In the genomic region with DNA sequence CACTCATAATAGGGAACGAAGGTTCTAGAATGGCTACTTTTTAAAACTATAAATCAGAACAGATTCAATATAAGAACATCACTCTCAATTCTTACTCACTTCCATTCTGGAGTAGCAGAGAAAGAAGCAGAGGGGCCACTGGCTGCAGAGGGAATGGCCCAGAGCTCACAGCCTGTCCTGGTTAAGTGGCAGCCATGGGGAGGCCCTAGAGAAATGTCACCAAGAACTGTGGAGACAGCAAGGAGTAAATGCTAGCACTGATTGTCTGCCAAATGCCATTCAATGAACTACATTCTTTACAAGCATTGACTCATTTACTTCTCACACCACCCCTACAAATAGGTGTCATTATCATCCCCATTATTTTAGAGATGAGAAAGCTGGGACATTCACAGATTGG, we compare ENCODE assay signal across 23 cellular contexts.
"Had no signal": no experiment of that assay in that cellular context is flagged by ENCODE, and none has a peak within 500 bp of the region (broad histone marks: within the 10 kb centered on the region; RNA-seq: fewer than 3 reads in every experiment).

No MANE protein-coding gene starts in this region.

- H3K36me3 Mint-ChIP-seq: mesothelial cell of epicardium; naive B cell; natural killer cell treated with Interleukin-12 subunit alpha and Interleukin-12 subunit beta and Interleukin-15 and Interleukin-18, amount 100 ng/mL, for 72 hours; neural progenitor cell; stimulated activated effector memory CD8-positive, alpha-beta T cell treated with anti-CD3 and anti-CD28 coated beads, Interleukin-12 subunit alpha, Interleukin-12 subunit beta, amount 100 ng/mL, for 72 hours had no signal

- H3K4me1 ChIP-seq: colonic mucosa had no signal

- H3K9ac ChIP-seq: neural progenitor cell, parathyroid adenoma had no signal

- DNase-seq: colonic mucosa; esophagus squamous epithelium; foreskin melanocyte; left ventricle myocardium superior; lower lobe of right lung; mucosa of descending colon; naive B cell; stimulated activated CD4-positive, alpha-beta T cell treated with anti-CD3 and anti-CD28 coated beads, Interleukin-12 subunit alpha, Interleukin-12 subunit beta, amount 100 ng/mL, for 4 hours; stimulated activated CD4-positive, alpha-beta T cell treated with anti-CD3 and anti-CD28 coated beads, Interleukin-1b, Interleukin-23, amount 100 ng/mL, for 48 hours; stimulated activated CD4-positive, alpha-beta T cell treated with anti-CD3 and anti-CD28 coated beads, Interleukin-4, amount 100 ng/mL, for 24 hours; stomach; upper lobe of left lung had no signal

- H3K4me3 ChIP-seq: colonic mucosa, lower lobe of right lung, mucosa of descending colon, neural progenitor cell, right atrium auricular region, smooth muscle cell, upper lobe of left lung had no signal

- FAIRE-seq: keratinocyte had no signal

- H3K9me3 Mint-ChIP-seq: dendritic cell treated with granulocyte-macrophage colony-stimulating factor and Interleukin-4, amounts not matched to agents 40 ng/mL and 50 ng/mL, for 4 days; mesothelial cell of epicardium; natural killer cell treated with Interleukin-12 subunit alpha and Interleukin-12 subunit beta and Interleukin-15 and Interleukin-18, amount 100 ng/mL, for 72 hours; neural progenitor cell; stimulated activated effector memory CD8-positive, alpha-beta T cell treated with anti-CD3 and anti-CD28 coated beads, Interleukin-12 subunit alpha, Interleukin-12 subunit beta, amount 100 ng/mL, for 72 hours had no signal

- H3K27ac ChIP-seq: colonic mucosa, esophagus squamous epithelium, lower lobe of right lung, neural progenitor cell, parathyroid adenoma, right atrium auricular region, stomach, tibial artery, upper lobe of left lung had no signal

- H3K27ac Mint-ChIP-seq: dendritic cell treated with granulocyte-macrophage colony-stimulating factor and Interleukin-4, amounts not matched to agents 40 ng/mL and 50 ng/mL, for 4 days; mesothelial cell of epicardium; naive B cell; natural killer cell treated with Interleukin-12 subunit alpha and Interleukin-12 subunit beta and Interleukin-15 and Interleukin-18, amount 100 ng/mL, for 72 hours; neural progenitor cell; progenitor cell of endocrine pancreas had no signal

- H3K4me3 Mint-ChIP-seq: dendritic cell treated with granulocyte-macrophage colony-stimulating factor and Interleukin-4, amounts not matched to agents 40 ng/mL and 50 ng/mL, for 4 days; neural progenitor cell had no signal

- H3K36me3 ChIP-seq: colonic mucosa, esophagus squamous epithelium, lower lobe of right lung, neural progenitor cell, right atrium auricular region, stomach, tibial artery, upper lobe of left lung had no signal

- H3K79me2 ChIP-seq: parathyroid adenoma had no signal

- H3K27me3 ChIP-seq: right atrium auricular region had no signal

- H3K9me3 ChIP-seq: colonic mucosa, esophagus squamous epithelium, lower lobe of right lung, mucosa of descending colon, right atrium auricular region, stomach, tibial artery, upper lobe of left lung had no signal
